Comparison of ENCODE assay signal across 11 cellular contexts in genomic region chr15:40082195-40082868, GRCh38. TPM values are rescaled to one million over a fixed set of nuclear protein-coding genes. Genes with fewer than 3 reads are reported as not detected.
DNase-seq lines count a peak whose midpoint lies in the region; ATAC-seq, FAIRE-seq and TF ChIP-seq lines count a peak whose summit lies in the region.
"Had no signal": no experiment of that assay in that cellular context is flagged by ENCODE, and none has a peak within 500 bp of the region (broad histone marks: within the 10 kb centered on the region; RNA-seq: fewer than 3 reads in every experiment).

No MANE protein-coding gene starts in this region.

- CTCF ChIA-PET in Calu3 (lab: Charles Lee): interaction anchor here (1.0 kb wide), 1 partner anchor 30 kb away, joined by 4 read pairs; no protein-coding TSS in a partner anchor
- CTCF ChIA-PET in activated naive CD4-positive, alpha-beta T cell treated with anti-CD3 and anti-CD28 coated beads, Interleukin-2, amount 10 ng/mL, durations not matched to agents 7 days and 5 days (lab: Charles Lee): interaction anchor here (0.6 to 3.6 kb wide), 3 partner anchors 22 to 222 kb away, joined by 3 to 10 read pairs (median 5); no protein-coding TSS in a partner anchor

- H3K27me3 Mint-ChIP-seq in Calu3 (ENCODE audit: unreplicated experiment): no peaks in the 10 kb centered on the region
- H3K27me3 Mint-ChIP-seq in activated naive CD4-positive, alpha-beta T cell treated with anti-CD3 and anti-CD28 coated beads, Interleukin-2, amount 10 ng/mL, durations not matched to agents 7 days and 5 days: peaks cover 66% of the 10 kb centered on the region

- no peak overlapping the region for H3K27ac Mint-ChIP-seq in Calu3 (ENCODE audit: unreplicated experiment)
- no peak overlapping the region for H3K27ac Mint-ChIP-seq in activated naive CD4-positive, alpha-beta T cell treated with anti-CD3 and anti-CD28 coated beads, Interleukin-2, amount 10 ng/mL, durations not matched to agents 7 days and 5 days

- no peaks in the 10 kb centered on the region for H3K9me3 Mint-ChIP-seq in Calu3 (ENCODE audit: low read depth, unreplicated experiment)
- no peaks in the 10 kb centered on the region for H3K9me3 Mint-ChIP-seq in activated naive CD4-positive, alpha-beta T cell treated with anti-CD3 and anti-CD28 coated beads, Interleukin-2, amount 10 ng/mL, durations not matched to agents 7 days and 5 days

- DNase-seq in Calu3 (no peak), sigmoid colon (no peak), HTR-8/SVneo (ENCODE audit: insufficient read length, low spot score) (no peak), hepatic stellate cell (ENCODE audit: low spot score) (no peak)
- DNase-seq in activated naive CD4-positive, alpha-beta T cell treated with anti-CD3 and anti-CD28 coated beads, Interleukin-2, amount 10 ng/mL, durations not matched to agents 7 days and 5 days: no peak
- DNase-seq: activated CD4-positive, alpha-beta T cell treated with anti-CD3 and anti-CD28 coated beads for 1 hour; MV-4-11 had no signal

- H3K9ac ChIP-seq in iPS-18a (ENCODE audit: low read length): peak overlapping the region; percentile 55

- no peak for TF ChIP-seq EP300 in sigmoid colon (IDR thresholded peaks at IDR 0.05)

- H3K9me3 ChIP-seq in iPS-18a (ENCODE audit: control insufficient read depth, low read depth, low read length) (no peaks in the 10 kb centered on the region), sigmoid colon (no peaks in the 10 kb centered on the region)
- H3K9me3 ChIP-seq: neutrophil had no signal

- TF ChIP-seq CTCF in Calu3 (IDR thresholded peaks at IDR 0.05; ENCODE audit: unreplicated experiment) (no peak), VCaP (conservative IDR thresholded peaks at IDR 0.05) (no peak), sigmoid colon (IDR thresholded peaks at IDR 0.05) (no peak)

- H3K4me3 ChIP-seq in iPS-18a (ENCODE audit: low read length) (peak overlapping the region; percentile 50), sigmoid colon (peak overlapping the region in 3 of 4 donors; percentile 34 to 38 (median 35))

- H3K4me1 ChIP-seq in iPS-18a (ENCODE audit: control insufficient read depth, low read depth, low read length) (peaks cover 22% of the 10 kb centered on the region), sigmoid colon (peaks cover 0 to 46% (median 40%) of the 10 kb centered on the region in 4 donors)

- H3K4me1 Mint-ChIP-seq in Calu3 (ENCODE audit: low read depth, unreplicated experiment): peaks cover 17% of the 10 kb centered on the region
- H3K4me1 Mint-ChIP-seq in activated naive CD4-positive, alpha-beta T cell treated with anti-CD3 and anti-CD28 coated beads, Interleukin-2, amount 10 ng/mL, durations not matched to agents 7 days and 5 days: peaks cover 36% of the 10 kb centered on the region

- peak overlapping the region; percentile 53 for H3K4me3 Mint-ChIP-seq in Calu3 (ENCODE audit: low read depth, unreplicated experiment)
- H3K4me3 Mint-ChIP-seq in activated naive CD4-positive, alpha-beta T cell treated with anti-CD3 and anti-CD28 coated beads, Interleukin-2, amount 10 ng/mL, durations not matched to agents 7 days and 5 days: no peak overlapping the region

- no peak for FAIRE-seq in HTR-8/SVneo (lab: Jason Lieb, UNC)

- 24 to 45% methylated on average over 12 of the region's 12 CpGs for WGBS in sigmoid colon, 2 donors

- H3K27ac ChIP-seq in VCaP: peak overlapping the region; percentile 47; the same call in 1 of the 2 replicates
- H3K27ac ChIP-seq in iPS-18a (ENCODE audit: low read length): no peak overlapping the region
- H3K27ac ChIP-seq in sigmoid colon: peak overlapping the region; percentile 67 to 81 (median 74)
- H3K27ac ChIP-seq: neutrophil had no signal

- TF ChIP-seq POLR2A in sigmoid colon (IDR thresholded peaks at IDR 0.05): no peak

- H3K36me3 ChIP-seq in iPS-18a (ENCODE audit: control insufficient read depth, low read depth, low read length) (no peaks in the 10 kb centered on the region), sigmoid colon (no peaks in the 10 kb centered on the region)
- H3K36me3 ChIP-seq: neutrophil had no signal

- no peak for ATAC-seq in GM21515 (IDR thresholded peaks at IDR 0.05; ENCODE audit: unreplicated experiment)

- intact Hi-C loops in Calu3 (cut with micrococcal nuclease; ENCODE audit: unreplicated experiment): no loop called here
- intact Hi-C loops in sigmoid colon (cut with DNase I): no loop called here

- H3K27me3 ChIP-seq in iPS-18a (ENCODE audit: control insufficient read depth, insufficient read depth, low read length) (peaks cover 39% of the 10 kb centered on the region), sigmoid colon (no peaks in the 10 kb centered on the region)
- H3K27me3 ChIP-seq: neutrophil had no signal

- H3K36me3 Mint-ChIP-seq in Calu3 (ENCODE audit: insufficient read depth, unreplicated experiment): no peaks in the 10 kb centered on the region
- peaks cover 5% of the 10 kb centered on the region for H3K36me3 Mint-ChIP-seq in activated naive CD4-positive, alpha-beta T cell treated with anti-CD3 and anti-CD28 coated beads, Interleukin-2, amount 10 ng/mL, durations not matched to agents 7 days and 5 days

- no TSS peak for BruUV-seq in Calu3 (replicated peaks; lab: Mats Ljungman, UMichigan)

RNA-seq across cellular contexts. Expression of gene BMF, which starts 26.3 kb away (rescaled TPM):
- total RNA-seq in Calu3 (2022) (7.9 and 11.5 TPM in 2 replicates), sigmoid colon (10 to 100 TPM in 3 of 4 donors, 1 to 10 TPM in 1; 5.8 to 18.0 (median 14.8) TPM)
- polyA plus RNA-seq in sigmoid colon: 10 to 100 TPM in 2 of 3 donors, 1 to 10 TPM in 1; 4.8 to 18.1 (median 15.5) TPM

RNA-seq across cellular contexts. Expression of gene SRP14, which starts 43.4 kb away (rescaled TPM):
- total RNA-seq in Calu3 (2022) (96.5 and 113 TPM in 2 replicates), sigmoid colon (100 to 1,000 TPM; 307 to 378 (median 342) TPM)
- 100 to 1,000 TPM; 304 to 467 (median 403) TPM for polyA plus RNA-seq in sigmoid colon
